Comparison of ENCODE assay signal across 23 cellular contexts in genomic region chr3:136267235-136267634, GRCh38.
"Had no signal": no experiment of that assay in that cellular context is flagged by ENCODE, and none has a peak within 500 bp of the region (broad histone marks: within the 10 kb centered on the region; RNA-seq: fewer than 3 reads in every experiment).

No MANE protein-coding gene starts in this region.

- H3K27me3 Mint-ChIP-seq: dendritic cell treated with granulocyte-macrophage colony-stimulating factor and Interleukin-4, amounts not matched to agents 40 ng/mL and 50 ng/mL, for 4 days; effector memory CD8-positive, alpha-beta T cell; naive B cell had no signal

- FAIRE-seq: endometrium, islet of Langerhans had no signal

- ATAC-seq: effector memory CD8-positive, alpha-beta T cell; gastrocnemius medialis; heart right ventricle; left cardiac atrium; left lung; left ventricle myocardium superior; lower lobe of right lung; mucosa of descending colon had no signal

- H3K4me1 ChIP-seq: esophagus squamous epithelium, left lung, lower lobe of right lung had no signal

- H3K9me3 Mint-ChIP-seq: dendritic cell treated with granulocyte-macrophage colony-stimulating factor and Interleukin-4, amounts not matched to agents 40 ng/mL and 50 ng/mL, for 4 days; effector memory CD8-positive, alpha-beta T cell; endodermal cell; mesothelial cell of epicardium; naive B cell had no signal

- H3K4me3 Mint-ChIP-seq: dendritic cell treated with granulocyte-macrophage colony-stimulating factor and Interleukin-4, amounts not matched to agents 40 ng/mL and 50 ng/mL, for 4 days; effector memory CD8-positive, alpha-beta T cell; endodermal cell; mesothelial cell of epicardium; naive B cell had no signal

- DNase-seq: cortex of kidney; effector CD8-positive, alpha-beta T cell; effector memory CD8-positive, alpha-beta T cell; endodermal cell; erythroblast; esophagus squamous epithelium; foreskin melanocyte; gastrocnemius medialis; glutamatergic neuron; head of caudate nucleus; heart right ventricle; hippocampal formation; left cardiac atrium; left lung; left ventricle myocardium superior; lower lobe of right lung; mucosa of descending colon; naive B cell had no signal

- H3K27ac ChIP-seq: epithelial cell of prostate, esophagus squamous epithelium, gastrocnemius medialis, heart right ventricle, left lung, lower lobe of right lung had no signal

- H3K4me3 ChIP-seq: esophagus squamous epithelium, gastrocnemius medialis, heart right ventricle, left lung, lower lobe of right lung, mucosa of descending colon had no signal

- H3K27me3 ChIP-seq: esophagus squamous epithelium, gastrocnemius medialis, heart right ventricle, left lung had no signal

- H3K27ac Mint-ChIP-seq: dendritic cell treated with granulocyte-macrophage colony-stimulating factor and Interleukin-4, amounts not matched to agents 40 ng/mL and 50 ng/mL, for 4 days; endodermal cell; mesothelial cell of epicardium had no signal

- H3K9me3 ChIP-seq: esophagus squamous epithelium, gastrocnemius medialis, heart right ventricle, left lung, lower lobe of right lung, mucosa of descending colon had no signal
